1 cellular context compared by ENCODE assay signal in genomic region chr17:7880076-7880868, GRCh38.
A peak's percentile ranks its signal among the peaks of the same experiment; 100 is the strongest.
TF ChIP-seq lines count a peak whose summit lies in the region.

No MANE protein-coding gene starts in this region.

TF ChIP-seq in HEK293, 187 proteins besides CTCF, POLR2A, EP300 and RAD21:
- 0 out of 2 replicates have a peak, but pooled peaks have one; percentile 27 for TF ChIP-seq ZBTB17 (tag by site-specific recombination; IDR thresholded peaks at IDR 0.05)
- TF ChIP-seq ZNF426 (tag by site-specific recombination; IDR thresholded peaks at IDR 0.05): no peak
- peak; percentile 76 for TF ChIP-seq ZNF366 (tag by site-specific recombination; conservative IDR thresholded peaks at IDR 0.05)
